In genomic region chr7:44348300-44348699, GRCh38 we compare ENCODE assay signal across 9 cellular contexts. TPM values are rescaled to one million over a fixed set of nuclear protein-coding genes. Genes with fewer than 3 reads are reported as not detected.
DNase-seq lines count a peak whose midpoint lies in the region; ATAC-seq and TF ChIP-seq lines count a peak whose summit lies in the region.
"Had no signal": no experiment of that assay in that cellular context is flagged by ENCODE, and none has a peak within 500 bp of the region (broad histone marks: within the 10 kb centered on the region; RNA-seq: fewer than 3 reads in every experiment).

No MANE protein-coding gene starts in this region.

- in situ Hi-C loops in astrocyte of the cerebellum (cut with HindIII; ENCODE audit: low sequenced_read_pairs), result no loop called here

- H2BK120ac ChIP-seq in mesendoderm (ENCODE audit: low read depth, low read length), result no peak overlapping the region

- H3K23ac ChIP-seq in mesendoderm (ENCODE audit: low read length), result no peak overlapping the region

- H4K5ac ChIP-seq in mesendoderm (ENCODE audit: low read length), result no peak overlapping the region

- DNase-seq in NCI-H345 (lab: John Stamatoyannopoulos, UW) (peak; percentile 6), NCI-H345 treated with DMSO at 0.1 percent for 48 hours (lab: John Stamatoyannopoulos, UW; ENCODE audit: unreplicated experiment) (no peak), Karpas-422 (peak; percentile 76), astrocyte of the cerebellum (ENCODE audit: low read depth) (no peak), mesendoderm (peak; percentile 89)

- no peak overlapping the region for H2BK15ac ChIP-seq in mesendoderm (replicated peaks; ENCODE audit: low read depth)

- H2BK5ac ChIP-seq in mesendoderm (ENCODE audit: low read length), result no peak overlapping the region

- 0 out of 2 replicates have a peak, but pooled peaks cover 2% of the 10 kb centered on the region for H3K4me1 ChIP-seq in Karpas-422 (ENCODE audit: low read length)
- H3K4me1 ChIP-seq in mesendoderm (ENCODE audit: control insufficient read depth, low read depth, low read length), result no peaks in the 10 kb centered on the region

- no peak overlapping the region for H3K18ac ChIP-seq in mesendoderm (ENCODE audit: low read length)

- no peak overlapping the region for H4K8ac ChIP-seq in mesendoderm (ENCODE audit: low read depth, low read length)

- H3K56ac ChIP-seq in mesendoderm (ENCODE audit: low read length), result no peak overlapping the region

- no peak overlapping the region for H2AK5ac ChIP-seq in mesendoderm (ENCODE audit: low read length)

- peaks cover 5% of the 10 kb centered on the region; the same call in 1 of the 2 replicates for H3K27me3 ChIP-seq in Karpas-422 (ENCODE audit: low read length)
- no peaks in the 10 kb centered on the region for H3K27me3 ChIP-seq in mesendoderm (ENCODE audit: insufficient read depth, low read length, poor library complexity)

- H3K36me3 ChIP-seq in Karpas-422 (ENCODE audit: insufficient read depth, low read length) (no peaks in the 10 kb centered on the region), mesendoderm (ENCODE audit: control insufficient read depth, insufficient read depth, low read length) (no peaks in the 10 kb centered on the region)

- H3K9me2 ChIP-seq in Karpas-422 (replicated peaks; ENCODE audit: insufficient read depth, low read length), result no peaks in the 10 kb centered on the region

- H3K9ac ChIP-seq in Karpas-422 (ENCODE audit: low read length) (no peak overlapping the region), mesendoderm (ENCODE audit: low read length) (no peak overlapping the region)

- no CpG with 5 or more reads among the region's 2 CpGs for WGBS in mesendoderm (ENCODE audit: extremely low coverage, insufficient coverage, low lambda C conversion rate)

- H3K27ac ChIP-seq in Karpas-422 (ENCODE audit: low read length), result no peak overlapping the region
- H3K27ac ChIP-seq in mesendoderm (ENCODE audit: low read depth, low read length), result no peak overlapping the region
- H3K27ac ChIP-seq: hepatocyte had no signal

- H3K9me3 ChIP-seq in Karpas-422 (ENCODE audit: low read length), result no peaks in the 10 kb centered on the region

- no peak overlapping the region for H3K4ac ChIP-seq in mesendoderm (ENCODE audit: low read depth, low read length)

- no peaks in the 10 kb centered on the region for H3K79me1 ChIP-seq in mesendoderm (ENCODE audit: low read length)

- H3K4me2 ChIP-seq in Karpas-422 (ENCODE audit: low read depth, low read length, poor library complexity, severe bottlenecking), result no peak overlapping the region
- H3K4me2 ChIP-seq in mesendoderm (ENCODE audit: low read length), result no peak overlapping the region
- H3K4me2 ChIP-seq: hepatocyte had no signal

- H4K20me1 ChIP-seq in Karpas-422 (ENCODE audit: insufficient read depth, low read depth, low read length), result no peaks in the 10 kb centered on the region

- 0 out of 2 replicates have a peak overlapping the region, but pooled peaks have one; percentile 41 for H2AFZ ChIP-seq in Karpas-422 (ENCODE audit: low read length)
- H2AFZ ChIP-seq: hepatocyte had no signal

- H3K79me2 ChIP-seq in Karpas-422 (ENCODE audit: low read length) (no peaks in the 10 kb centered on the region), mesendoderm (ENCODE audit: control insufficient read depth, insufficient read depth, low read length) (no peaks in the 10 kb centered on the region)
- H3K79me2 ChIP-seq: hepatocyte had no signal

- TF ChIP-seq CTCF in astrocyte of the cerebellum (IDR thresholded peaks at IDR 0.05; ENCODE audit: low read depth, low read length, missing control alignments), result peak; percentile 57

- no peak for ATAC-seq in HG02973 (IDR thresholded peaks at IDR 0.05; ENCODE audit: unreplicated experiment)
- no peak for ATAC-seq in GM21723 (IDR thresholded peaks at IDR 0.05; ENCODE audit: unreplicated experiment)
- ATAC-seq in HG03025 (IDR thresholded peaks at IDR 0.05; ENCODE audit: low FRiP score, unreplicated experiment), result no peak

- no peak overlapping the region for H3K4me3 ChIP-seq in Karpas-422 (ENCODE audit: low read length)
- no peak overlapping the region for H3K4me3 ChIP-seq in astrocyte of the cerebellum (ENCODE audit: low read depth, low read length)
- H3K4me3 ChIP-seq in mesendoderm (ENCODE audit: low read length), result no peak overlapping the region
- H3K4me3 ChIP-seq: hepatocyte had no signal

RNA-seq across cellular contexts. Expression of gene CAMK2B, which starts 22.9 kb away (rescaled TPM):
- total RNA-seq in Karpas-422 (2014; rRNA removed; shearing (Covaris generic); ENCODE audit: low replicate concordance), result not detected in 2 replicates
- polyA plus RNA-seq in mesendoderm (2013, experiment 1 of 2), result 0.06 TPM
- 0.08 TPM for polyA plus RNA-seq in mesendoderm (2013, experiment 2 of 2)

Comparison
In these comparisons a context has a peak if more than half of its experiments do, and no peak if none do; other contexts are left out.
1. DNase-seq: peak in NCI-H345 (single experiment), Karpas-422 (single experiment) and mesendoderm (single experiment); none in NCI-H345 treated with DMSO at 0.1 percent for 48 hours (single experiment) and astrocyte of the cerebellum (single experiment).